Comparison of ENCODE assay signal across 16 cellular contexts in genomic region chr2:176151199-176152099, GRCh38. TPM values are rescaled to one million over a fixed set of nuclear protein-coding genes. Genes with fewer than 3 reads are reported as not detected.
DNase-seq lines count a peak whose midpoint lies in the region; ATAC-seq and TF ChIP-seq lines count a peak whose summit lies in the region.
"Had no signal": no experiment of that assay in that cellular context is flagged by ENCODE, and none has a peak within 500 bp of the region (broad histone marks: within the 10 kb centered on the region; RNA-seq: fewer than 3 reads in every experiment).

Gene HOXD4, plus strand, starts transcription at chr2:176151550. Its CDS starts 84 bp downstream, at chr2:176151634.

- H3K18ac ChIP-seq in H9 (ENCODE audit: insufficient read length, low read depth, low read length): no peak within 1 kb of the TSS

- CTCF ChIA-PET in A673 (lab: Charles Lee): no interaction called here

- no peaks in the 10 kb centered on the region for H3K79me1 ChIP-seq in H9 (ENCODE audit: insufficient read depth, low read depth, low read length, poor library complexity, severe bottlenecking)

- H3K4ac ChIP-seq in H9 (ENCODE audit: low read depth, low read length): no peak within 1 kb of the TSS

- no peak within 1 kb of the TSS for H3K23ac ChIP-seq in H9 (ENCODE audit: insufficient read length, low read depth, low read length)

- H2AFZ ChIP-seq in H9 (ENCODE audit: low read length): no peak within 1 kb of the TSS

- no peaks in the 10 kb centered on the region for H3K23me2 ChIP-seq in H9 (ENCODE audit: insufficient read length, low read depth, low read length, poor library complexity, severe bottlenecking)

- H3K36me3 Mint-ChIP-seq in H9 (ENCODE audit: insufficient read depth in 1 of 3, low read depth in 3 of 3) (no peaks in the 10 kb centered on the region; a peak in 1 of 7 replicates), mesothelial cell of epicardium (peaks cover 2% of the 10 kb centered on the region), natural killer cell (no peaks in the 10 kb centered on the region)
- H3K36me3 Mint-ChIP-seq: stimulated activated memory B cell treated with anti-CD40 and anti-IgM and Interleukin-4, amounts not matched to agents 10 μg/mL and 1 μg/mL and 100 μg/mL, for 72 hours had no signal

- H3K27me3 Mint-ChIP-seq in H9 (ENCODE audit: low read depth) (peaks cover 100% of the 10 kb centered on the region), mesothelial cell of epicardium (ENCODE audit: low read depth) (peaks cover 99% of the 10 kb centered on the region), natural killer cell (ENCODE audit: low read depth in 2 of 2) (peaks cover 64 to 67% of the 10 kb centered on the region in 2 donors)

- WGBS in H9 (ENCODE audit: extremely low coverage, insufficient read length, low lambda C conversion rate): no CpG with 5 or more reads among the region's 52 CpGs

- H3K9ac ChIP-seq in H9 (ENCODE audit: extremely low read depth, insufficient read length, low read length) (no peak within 1 kb of the TSS), duodenal mucosa (ENCODE audit: low read depth in 1 of 2, low read length in 2 of 2) (no peak within 1 kb of the TSS)

- no peak within 1 kb of the TSS for H2BK15ac ChIP-seq in H9 (ENCODE audit: low read depth, low read length)

- H2AK5ac ChIP-seq in H9 (ENCODE audit: insufficient read length, low read length): no peak within 1 kb of the TSS

- H3K27me3 ChIP-seq in A673 (replicated peaks; ENCODE audit: insufficient read depth, low read depth, low read length, poor library complexity): no peaks in the 10 kb centered on the region
- H3K27me3 ChIP-seq in H9 (ENCODE audit: insufficient read depth, low read length): peaks cover 100% of the 10 kb centered on the region
- peaks cover 82 to 96% of the 10 kb centered on the region in 2 donors for H3K27me3 ChIP-seq in duodenal mucosa (ENCODE audit: control insufficient read depth in 1 of 2, insufficient read depth in 2 of 2, low read length in 2 of 2)

- POLR2A ChIA-PET in A673 (lab: Charles Lee; ENCODE audit: low non-redundant PET): no interaction called here

- no peaks in the 10 kb centered on the region for H4K20me1 ChIP-seq in H9 (ENCODE audit: control insufficient read depth, insufficient read depth, insufficient read length)

- BruUV-seq in A673 (replicated peaks; lab: Mats Ljungman, UMichigan): no TSS peak

- no peak within 1 kb of the TSS for H3K4me2 ChIP-seq in H9 (ENCODE audit: insufficient read depth, insufficient read length, low read length)

- H3K4me1 Mint-ChIP-seq in H9 (peaks cover 2 to 30% of the 10 kb centered on the region in 2 experiments; a peak in 3 of 4 replicates), mesothelial cell of epicardium (peaks cover 6% of the 10 kb centered on the region), natural killer cell (peaks cover 0 to 6% of the 10 kb centered on the region in 2 donors)
- H3K4me1 Mint-ChIP-seq: central memory CD8-positive, alpha-beta T cell; stimulated activated memory B cell treated with anti-CD40 and anti-IgM and Interleukin-4, amounts not matched to agents 10 μg/mL and 1 μg/mL and 100 μg/mL, for 72 hours had no signal

- no peak within 1 kb of the TSS for H2BK120ac ChIP-seq in H9 (ENCODE audit: low read depth, low read length, poor library complexity, severe bottlenecking)

- H3K27ac Mint-ChIP-seq in H9: no peak within 1 kb of the TSS
- H3K27ac Mint-ChIP-seq in mesothelial cell of epicardium: no peak within 1 kb of the TSS
- H3K27ac Mint-ChIP-seq in natural killer cell: no peak within 1 kb of the TSS
- H3K27ac Mint-ChIP-seq: CD4-positive, alpha-beta T cell; stimulated activated memory B cell treated with anti-CD40 and anti-IgM and Interleukin-4, amounts not matched to agents 10 μg/mL and 1 μg/mL and 100 μg/mL, for 72 hours had no signal

- ATAC-seq in natural killer cell: no peak
- no peak for ATAC-seq in activated CD4-positive, CD25-positive, alpha-beta regulatory T cell treated with anti-CD3 and anti-CD28 coated beads, Interleukin-2, amount 50 U/mL, for 24 hours
- ATAC-seq: stimulated activated memory B cell treated with anti-CD40 and anti-IgM and Interleukin-4, amounts not matched to agents 10 μg/mL and 1 μg/mL and 100 μg/mL, for 72 hours had no signal

- H3K9me3 Mint-ChIP-seq in H9 (peaks cover 5 to 6% of the 10 kb centered on the region in 2 experiments; a peak in 2 of 5 replicates), mesothelial cell of epicardium (no peaks in the 10 kb centered on the region), natural killer cell (no peaks in the 10 kb centered on the region)
- H3K9me3 Mint-ChIP-seq: CD4-positive, alpha-beta T cell; central memory CD8-positive, alpha-beta T cell; stimulated activated memory B cell treated with anti-CD40 and anti-IgM and Interleukin-4, amounts not matched to agents 10 μg/mL and 1 μg/mL and 100 μg/mL, for 72 hours had no signal

- H3K36me3 ChIP-seq in A673 (ENCODE audit: insufficient read depth, low read length, poor library complexity, severe bottlenecking) (peaks cover 95% of the 10 kb centered on the region), duodenal mucosa (ENCODE audit: control insufficient read depth in 1 of 2, insufficient read depth in 2 of 2, low read length in 2 of 2) (no peaks in the 10 kb centered on the region)

- H3K4me3 Mint-ChIP-seq in H9 (peak within 1 kb of the TSS; percentile 23 to 66; a peak in 1 of 5 replicates), mesothelial cell of epicardium (peak within 1 kb of the TSS; percentile 63), natural killer cell (no peak within 1 kb of the TSS)
- H3K4me3 Mint-ChIP-seq: CD4-positive, alpha-beta T cell; central memory CD8-positive, alpha-beta T cell; stimulated activated memory B cell treated with anti-CD40 and anti-IgM and Interleukin-4, amounts not matched to agents 10 μg/mL and 1 μg/mL and 100 μg/mL, for 72 hours had no signal

- no peak within 1 kb of the TSS for H3K14ac ChIP-seq in H9 (ENCODE audit: insufficient read depth, low read length)

- no peak within 1 kb of the TSS for H3K56ac ChIP-seq in H9 (ENCODE audit: insufficient read length, low read depth, low read length)

- no peaks in the 10 kb centered on the region for H3K79me2 ChIP-seq in H9 (ENCODE audit: insufficient read depth, low read length)

- H4K8ac ChIP-seq in H9 (replicated peaks; ENCODE audit: insufficient read length, low read depth, low read length): no peak within 1 kb of the TSS

- H3T11ph ChIP-seq in H9 (ENCODE audit: low read length): no peak within 1 kb of the TSS

- DNase-seq in A673 (ENCODE audit: low spot score) (no peak), H9 (no peak), mesothelial cell of epicardium (ENCODE audit: low spot score in 2 of 2, unreplicated experiment in 2 of 2) (no peak), natural killer cell (no peak), EL (no peak)
- no peak for DNase-seq in activated CD4-positive, alpha-beta T cell treated with anti-CD3 and anti-CD28 coated beads, Interleukin-2, amount 50 U/mL, for 4 hours
- DNase-seq: CD4-positive, alpha-beta T cell; NCI-H1436; NCI-H774 had no signal

- H4K5ac ChIP-seq in H9 (ENCODE audit: insufficient read length, low read depth, low read length): no peak within 1 kb of the TSS

- H2BK12ac ChIP-seq in H9 (ENCODE audit: insufficient read length, low read depth, low read length): no peak within 1 kb of the TSS

- no peak within 1 kb of the TSS for H2BK5ac ChIP-seq in H9 (ENCODE audit: insufficient read length, low read length)

- no peak within 1 kb of the TSS for H4K91ac ChIP-seq in H9 (ENCODE audit: insufficient read length, low read depth, low read length)

- H3K4me1 ChIP-seq in A673 (ENCODE audit: insufficient read depth, low read length, poor library complexity, severe bottlenecking): peaks cover 13% of the 10 kb centered on the region
- H3K4me1 ChIP-seq in H9 (ENCODE audit: insufficient read depth, low read length): no peaks in the 10 kb centered on the region; the same call in 1 of the 2 replicates
- no peaks in the 10 kb centered on the region for H3K4me1 ChIP-seq in duodenal mucosa (ENCODE audit: control insufficient read depth in 1 of 2, insufficient read depth in 2 of 2, low read length in 2 of 2)

- intact Hi-C loops in A673 (cut with micrococcal nuclease; ENCODE audit: unreplicated experiment): no loop called here
- intact Hi-C loops in natural killer cell (cut with micrococcal nuclease): no loop called here

- H3K27ac ChIP-seq in A673 (ENCODE audit: low read depth, low read length, poor library complexity, severe bottlenecking): no peak within 1 kb of the TSS
- no peak within 1 kb of the TSS for H3K27ac ChIP-seq in H9 (ENCODE audit: insufficient read length, low read depth, low read length)
- peak within 1 kb of the TSS; percentile 20 for H3K27ac ChIP-seq in duodenal mucosa (ENCODE audit: low read depth, low read length)
- H3K27ac ChIP-seq: SK-N-MC, VCaP had no signal

- TF ChIP-seq CTCF in A673 (conservative IDR thresholded peaks at IDR 0.05; ENCODE audit: low read depth, low read length) (no peak), H9 (conservative IDR thresholded peaks at IDR 0.05) (no peak), mesothelial cell of epicardium (IDR thresholded peaks at IDR 0.05; ENCODE audit: unreplicated experiment) (no peak), natural killer cell (IDR thresholded peaks at IDR 0.05) (no peak)

- no peak within 1 kb of the TSS for H3K4me3 ChIP-seq in A673 (ENCODE audit: low read depth, low read length, poor library complexity, severe bottlenecking)
- H3K4me3 ChIP-seq in duodenal mucosa (ENCODE audit: low read depth in 1 of 2, low read length in 2 of 2): no peak within 1 kb of the TSS
- H3K4me3 ChIP-seq: SK-N-MC had no signal

- no peak within 1 kb of the TSS for H2BK20ac ChIP-seq in H9 (ENCODE audit: low read depth, low read length, poor library complexity, severe bottlenecking)

- H3K9me3 ChIP-seq in A673 (ENCODE audit: low read depth, low read length, poor library complexity, severe bottlenecking) (no peaks in the 10 kb centered on the region), H9 (ENCODE audit: control insufficient read depth, low read depth, low read length) (no peaks in the 10 kb centered on the region), duodenal mucosa (ENCODE audit: control insufficient read depth in 1 of 2, low read length in 2 of 2) (no peaks in the 10 kb centered on the region)

RNA-seq across cellular contexts. Expression of gene HOXD4, which starts in this region (rescaled TPM):
- total RNA-seq in A673 (2021) (30.8 and 34.3 TPM in 2 replicates), H9 (2021) (not detected in 2 replicates), mesothelial cell of epicardium (0.67 to 1.4 TPM (median 1.3 TPM) in 3 replicates), natural killer cell (not detected)
- total RNA-seq: CD4-positive, alpha-beta T cell; liver had no signal

Comparison
In these comparisons a context has a peak if more than half of its experiments do, and no peak if none do; other contexts are left out.
1. RNA of gene HOXD4 (total RNA-seq): 30.8 to 34.3 TPM in A673; 0.67 to 1.4 TPM in mesothelial cell of epicardium, not detected in H9 and not detected in natural killer cell; every median in the first group is over 10 times any median in the second.